In the genomic region with DNA sequence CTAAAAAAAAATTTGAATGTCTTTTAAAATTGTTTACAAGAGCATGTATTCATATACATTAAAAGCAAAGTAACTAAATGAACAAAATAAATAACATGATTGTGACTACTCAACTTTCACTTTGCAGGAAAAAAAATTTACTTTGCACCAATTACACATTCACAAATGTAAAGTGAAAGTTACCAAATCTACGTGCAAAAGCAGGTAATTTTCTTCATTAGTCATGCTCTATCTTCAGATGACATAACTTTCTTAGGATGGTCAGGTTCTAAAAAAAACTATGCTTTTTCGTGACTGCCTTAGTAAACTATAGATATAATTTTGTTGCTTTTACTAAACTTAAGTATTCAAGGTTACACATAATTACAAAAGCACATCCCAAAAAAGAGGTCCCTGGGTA, we compare ENCODE assay signal across 1 cellular context.
TF ChIP-seq lines count a peak whose summit lies in the region.

No MANE protein-coding gene starts in this region.

TF ChIP-seq in GM12878, 131 proteins besides CTCF, POLR2A, EP300 and RAD21:
- TF ChIP-seq SPI1 (IDR thresholded peaks at IDR 0.05; ENCODE audit: borderline replicate concordance, insufficient read depth, low read depth, low read length) (no peak), NFIC (IDR thresholded peaks at IDR 0.05; ENCODE audit: low read depth, low read length) (peak; percentile 50; the same call in 1 of the 2 replicates), PAX8 (IDR thresholded peaks at IDR 0.05) (no peak), ATF2 (IDR thresholded peaks at IDR 0.05; ENCODE audit: low read length) (peak; percentile 52; the same call in 1 of the 2 replicates), SMARCA5 (IDR thresholded peaks at IDR 0.05) (no peak), CREM (IDR thresholded peaks at IDR 0.05; ENCODE audit: low read depth) (peak; percentile 36; the same call in 1 of the 2 replicates), MTA2 (IDR thresholded peaks at IDR 0.05; ENCODE audit: low read depth) (peak; percentile 19; the same call in 1 of the 2 replicates), JUNB (IDR thresholded peaks at IDR 0.05) (peak; percentile 51), ZNF217 (IDR thresholded peaks at IDR 0.05) (no peak), NRF1 (conservative IDR thresholded peaks at IDR 0.05; ENCODE audit: low read depth, low read length) (no peak), ATF7 (IDR thresholded peaks at IDR 0.05; ENCODE audit: low read depth) (peak; percentile 72)
